ENCODE assay signal across 14 cellular contexts in genomic region chr5:139304391-139305324, GRCh38. TPM values are rescaled to one million over a fixed set of nuclear protein-coding genes. Genes with fewer than 3 reads are reported as not detected.
A peak's percentile ranks its signal among the peaks of the same experiment; 100 is the strongest.
DNase-seq lines count a peak whose midpoint lies in the region; ATAC-seq, FAIRE-seq and TF ChIP-seq lines count a peak whose summit lies in the region.
"Had no signal": no experiment of that assay in that cellular context is flagged by ENCODE, and none has a peak within 500 bp of the region (broad histone marks: within the 10 kb centered on the region; RNA-seq: fewer than 3 reads in every experiment).

No MANE protein-coding gene starts in this region.

- no TSS peak for BruUV-seq in HepG2 (replicated peaks; lab: Mats Ljungman, UMichigan)
- BruUV-seq in PC-9 (replicated peaks; lab: Mats Ljungman, UMichigan), result no TSS peak

- no peak overlapping the region for H3K9ac ChIP-seq in HepG2 (ENCODE audit: insufficient read depth, low read depth, low read length)
- H3K9ac ChIP-seq in mesendoderm (ENCODE audit: low read length), result no peak overlapping the region

- TF ChIP-seq POLR2A in HepG2 (IDR thresholded peaks at IDR 0.05; ENCODE audit: insufficient read depth in 1 of 2, low read depth in 2 of 2, low read length in 2 of 2), result no peak
- TF ChIP-seq POLR2A in right lobe of liver (IDR thresholded peaks at IDR 0.05), result no peak

- TF ChIP-seq RAD21 in HepG2 (CRISPR knock-in tag; IDR thresholded peaks at IDR 0.05), result no peak

- no peaks in the 10 kb centered on the region for H3K79me1 ChIP-seq in mesendoderm (ENCODE audit: low read length)

- H4K20me1 ChIP-seq in HepG2 (ENCODE audit: insufficient read depth, low read length) (peaks cover 100% of the 10 kb centered on the region), PC-9 (ENCODE audit: insufficient read depth) (peaks cover 100% of the 10 kb centered on the region)

- no peak for FAIRE-seq in HepG2 (lab: Jason Lieb, UNC)

- no peak for TF ChIP-seq CTCF in HepG2 (CRISPR knock-in tag; IDR thresholded peaks at IDR 0.05)
- TF ChIP-seq CTCF in right lobe of liver (IDR thresholded peaks at IDR 0.05), result no peak
- TF ChIP-seq CTCF in PC-9 (conservative IDR thresholded peaks at IDR 0.05), result no peak
- no peak for TF ChIP-seq CTCF in thoracic aorta (IDR thresholded peaks at IDR 0.05)

- H3K4me3 ChIP-seq in HepG2 (replicated peaks in 1 of 3; ENCODE audit: insufficient read depth in 1 of 3, low read depth in 2 of 3, low read length in 3 of 3) (peak overlapping the region in 2 of 3 experiments; percentile 27 to 31; a peak in 2 of 6 replicates), right lobe of liver (no peak overlapping the region), PC-9 (no peak overlapping the region), thoracic aorta (peak overlapping the region; percentile 32), mesendoderm (ENCODE audit: low read length) (no peak overlapping the region)
- H3K4me3 ChIP-seq: MG63, upper lobe of left lung had no signal

- H2BK15ac ChIP-seq in mesendoderm (replicated peaks; ENCODE audit: low read depth), result no peak overlapping the region

- 26% methylated on average over 3 of the region's 3 CpGs for WGBS in HepG2 (ENCODE audit: low lambda C conversion rate)
- 29% methylated on average over 3 of the region's 3 CpGs for WGBS in right lobe of liver (ENCODE audit: insufficient coverage, low coverage, low lambda C conversion rate, missing lambda C conversion rate)
- WGBS in mesendoderm (ENCODE audit: extremely low coverage, insufficient coverage, low lambda C conversion rate), result no CpG with 5 or more reads among the region's 3 CpGs

- H3K4ac ChIP-seq in mesendoderm (ENCODE audit: low read depth, low read length), result no peak overlapping the region

- POLR2A ChIA-PET in HepG2 (lab: Yijun Ruan, JAX) (interaction anchor here (1.2 to 2.3 kb wide), 2 partner anchors 11 to 37 kb away, joined by 4 to 8 read pairs; partner anchors contain the start of genes MATR3 and PAIP2), PC-9 (lab: Charles Lee; ENCODE audit: unreplicated experiment) (interaction anchor here (0.6 to 0.7 kb wide), 2 partner anchors 10 to 14 kb away, joined by 6 to 7 read pairs; no protein-coding TSS in a partner anchor)

- peaks cover 48% of the 10 kb centered on the region for H3F3A ChIP-seq in PC-9 (ENCODE audit: insufficient read depth, low read depth)

- H2BK120ac ChIP-seq in mesendoderm (ENCODE audit: low read depth, low read length), result no peak overlapping the region

- no peaks in the 10 kb centered on the region for H3K36me3 Mint-ChIP-seq in immature natural killer cell

- H4K5ac ChIP-seq in mesendoderm (ENCODE audit: low read length), result no peak overlapping the region

- ATAC-seq in HepG2 (no peak), right lobe of liver (no peak), thoracic aorta (ENCODE audit: insufficient number of reproducible peaks, low FRiP score, low read depth) (no peak), sciatic nerve (no peak)

- DNase-seq in HepG2 (ENCODE audit: low spot score), result no peak
- DNase-seq in right lobe of liver, result no peak
- no peak for DNase-seq in PC-9
- no peak for DNase-seq in immature natural killer cell
- no peak for DNase-seq in thoracic aorta (ENCODE audit: low spot score)
- no peak for DNase-seq in mesendoderm
- DNase-seq in hepatic stellate cell (ENCODE audit: low spot score), result no peak
- DNase-seq in sciatic nerve (ENCODE audit: low spot score), result no peak
- DNase-seq: DMS79 treated with DMSO at 0.1 percent for 48 hours, MG63, NCI-H774, posterior cingulate gyrus, upper lobe of left lung had no signal

- H3K18ac ChIP-seq in mesendoderm (ENCODE audit: low read length), result no peak overlapping the region

- peak overlapping the region in 4 of 5 donors; percentile 36 to 56 (median 50) for H3K4me3 Mint-ChIP-seq in immature natural killer cell

- no peak overlapping the region for H2AK5ac ChIP-seq in mesendoderm (ENCODE audit: low read length)

- H3K9me2 ChIP-seq in PC-9 (ENCODE audit: insufficient read depth), result no peaks in the 10 kb centered on the region

- H3K4me1 ChIP-seq in HepG2 (ENCODE audit: insufficient read depth, low read length) (peaks cover 93% of the 10 kb centered on the region), right lobe of liver (peaks cover 3 to 42% (median 16%) of the 10 kb centered on the region in 4 donors), PC-9 (replicated peaks; ENCODE audit: insufficient read depth) (peaks cover 30% of the 10 kb centered on the region), thoracic aorta (ENCODE audit: control insufficient read depth in 1 of 2, low read depth in 2 of 2) (peaks cover 88 to 98% of the 10 kb centered on the region in 2 donors), mesendoderm (ENCODE audit: control insufficient read depth, low read depth, low read length) (no peaks in the 10 kb centered on the region)

- H3K36me3 ChIP-seq in HepG2 (replicated peaks in 1 of 2; ENCODE audit: control insufficient read depth in 1 of 2, insufficient read depth in 2 of 2, low read length in 2 of 2) (peaks cover 1 to 16% of the 10 kb centered on the region in 2 experiments; a peak in 3 of 5 replicates), right lobe of liver (no peaks in the 10 kb centered on the region), PC-9 (ENCODE audit: low read depth) (0 out of 2 replicates have a peak, but pooled peaks cover 10% of the 10 kb centered on the region), thoracic aorta (no peaks in the 10 kb centered on the region), mesendoderm (ENCODE audit: control insufficient read depth, insufficient read depth, low read length) (no peaks in the 10 kb centered on the region)
- H3K36me3 ChIP-seq: upper lobe of left lung had no signal

- peak overlapping the region; percentile 40; the same call in 1 of the 2 replicates for H3K4me2 ChIP-seq in HepG2 (ENCODE audit: low read depth, low read length)
- no peak overlapping the region for H3K4me2 ChIP-seq in PC-9
- no peak overlapping the region for H3K4me2 ChIP-seq in mesendoderm (ENCODE audit: low read length)

- H3K23ac ChIP-seq in mesendoderm (ENCODE audit: low read length), result no peak overlapping the region

- H3K27me3 Mint-ChIP-seq in immature natural killer cell (ENCODE audit: low read depth in 3 of 3), result peaks cover 0 to 2% (median 0%) of the 10 kb centered on the region in 3 donors

- H2AFZ ChIP-seq in HepG2 (ENCODE audit: low read length), result no peak overlapping the region
- no peak overlapping the region for H2AFZ ChIP-seq in PC-9

- no peak overlapping the region for H3K56ac ChIP-seq in mesendoderm (ENCODE audit: low read length)

- H3K27ac ChIP-seq in HepG2 (ENCODE audit: extremely low read length, insufficient read depth, low read length) (peak overlapping the region; percentile 12), right lobe of liver (no peak overlapping the region), PC-9 (0 out of 2 replicates have a peak overlapping the region, but pooled peaks have one; percentile 23), thoracic aorta (no peak overlapping the region), mesendoderm (ENCODE audit: low read depth, low read length) (no peak overlapping the region)
- H3K27ac ChIP-seq: upper lobe of left lung, VCaP had no signal

- H4K8ac ChIP-seq in mesendoderm (ENCODE audit: low read depth, low read length), result no peak overlapping the region

- H2BK5ac ChIP-seq in mesendoderm (ENCODE audit: low read length), result no peak overlapping the region

- H3K4me1 Mint-ChIP-seq in immature natural killer cell, result peaks cover 90 to 98% of the 10 kb centered on the region in 2 donors

- H3K9me3 ChIP-seq in HepG2 (ENCODE audit: low read length) (no peaks in the 10 kb centered on the region), right lobe of liver (no peaks in the 10 kb centered on the region), PC-9 (ENCODE audit: insufficient read depth, low read depth) (no peaks in the 10 kb centered on the region), thoracic aorta (no peaks in the 10 kb centered on the region)
- H3K9me3 ChIP-seq: MG63, upper lobe of left lung had no signal

- CTCF ChIA-PET in HepG2 (lab: Yijun Ruan, JAX; ENCODE audit: low intra/inter-chr PET ratio, low total read pairs), result no interaction called here
- CTCF ChIA-PET in PC-9 (lab: Charles Lee), result no interaction called here

- H3K27me3 ChIP-seq in HepG2 (ENCODE audit: control insufficient read depth in 1 of 2, insufficient read depth in 2 of 2, low read length in 2 of 2) (no peaks in the 10 kb centered on the region), right lobe of liver (no peaks in the 10 kb centered on the region), PC-9 (ENCODE audit: insufficient read depth, low read depth) (no peaks in the 10 kb centered on the region), thoracic aorta (replicated peaks; ENCODE audit: insufficient read depth) (no peaks in the 10 kb centered on the region), mesendoderm (ENCODE audit: insufficient read depth, low read length, poor library complexity) (no peaks in the 10 kb centered on the region)
- H3K27me3 ChIP-seq: MG63, upper lobe of left lung had no signal

- peak overlapping the region in 3 of 6 donors; percentile 10 to 67 (median 56) for H3K27ac Mint-ChIP-seq in immature natural killer cell

- H3K79me2 ChIP-seq in HepG2 (ENCODE audit: insufficient read depth, low read length), result peaks cover 99% of the 10 kb centered on the region
- peaks cover 100% of the 10 kb centered on the region for H3K79me2 ChIP-seq in PC-9 (ENCODE audit: low read depth)
- peaks cover 89% of the 10 kb centered on the region for H3K79me2 ChIP-seq in mesendoderm (ENCODE audit: control insufficient read depth, insufficient read depth, low read length)

- H3K9me3 Mint-ChIP-seq in immature natural killer cell, result no peaks in the 10 kb centered on the region

- TF ChIP-seq EP300 in HepG2 (IDR thresholded peaks at IDR 0.05; ENCODE audit: low read depth in 2 of 2, low read length in 2 of 2) (no peak), HepG2 (CRISPR knock-in tag; IDR thresholded peaks at IDR 0.05; ENCODE audit: borderline replicate concordance) (no peak)

- in situ Hi-C loops in HepG2 (cut with HindIII; ENCODE audit: extremely low pct_ligation_motif_present, low pct_unique_long_range_greater_than_20kb), result no loop called here

- intact Hi-C loops in HepG2 (cut with micrococcal nuclease; ENCODE audit: unreplicated experiment) (no loop called here), right lobe of liver (cut with DNase I) (no loop called here), PC-9 (cut with micrococcal nuclease; ENCODE audit: unreplicated experiment) (no loop called here), sciatic nerve (cut with DNase I) (no loop called here)

RNA-seq across cellular contexts. Expression of gene MATR3, which starts 11.1 kb away (rescaled TPM):
- total RNA-seq in HepG2 (2016; rRNA removed; fragmentation: Illumina TruSeq; extraction: Trizol) (341 and 484 TPM in 2 replicates), right lobe of liver (10 to 100 TPM; 43.5 to 73.8 (median 65.3) TPM), PC-9 (2021) (129 and 145 TPM in 2 replicates), thoracic aorta (100 to 1,000 TPM; 194 to 264 TPM), sciatic nerve (208 TPM)
- 17.2 and 21.9 TPM in 2 replicates for total RNA-seq in HepG2 (2016; cell fraction: cytosol; rRNA removed; fragmentation: Illumina TruSeq; extraction: Trizol; ENCODE audit: low read depth)
- total RNA-seq in HepG2 (2016; cell fraction: insoluble cytoplasmic fraction; rRNA removed; fragmentation: Illumina TruSeq; extraction: Trizol), result 343 and 482 TPM in 2 replicates
- 53.9 and 61.4 TPM in 2 replicates for total RNA-seq in HepG2 (2016; cell fraction: membrane; rRNA removed; fragmentation: Illumina TruSeq; extraction: Trizol)
- total RNA-seq in HepG2 (2016; cell fraction: nucleus; rRNA removed; fragmentation: Illumina TruSeq; extraction: Trizol), result 279 and 286 TPM in 2 replicates
- polyA plus RNA-seq in HepG2 (2011; rRNA removed) (84.6 and 94.2 TPM in 2 replicates), immature natural killer cell (100 to 1,000 TPM; 322 to 380 (median 361) TPM)
- polyA plus RNA-seq in HepG2 (2011; cell fraction: cytosol; rRNA removed), result 43.6 and 60.1 TPM in 2 replicates
- 57.4 and 62.8 TPM in 2 replicates for polyA plus RNA-seq in HepG2 (2011; cell fraction: nucleus; rRNA removed)
- 171 and 221 TPM in 2 replicates for polyA plus RNA-seq in HepG2 (2012)
- polyA plus RNA-seq in HepG2 (2016; cell fraction: cytosol; fragmentation: Illumina TruSeq; extraction: Trizol; ENCODE audit: low read depth), result 12.4 and 12.5 TPM in 2 replicates
- 426 and 447 TPM in 2 replicates for polyA plus RNA-seq in HepG2 (2016; cell fraction: insoluble cytoplasmic fraction; fragmentation: Illumina TruSeq; extraction: Trizol; ENCODE audit: low read depth)
- 40.1 and 45.7 TPM in 2 replicates for polyA plus RNA-seq in HepG2 (2016; cell fraction: membrane; fragmentation: Illumina TruSeq; extraction: Trizol; ENCODE audit: low read depth)
- polyA plus RNA-seq in HepG2 (2016; cell fraction: nucleus; fragmentation: Illumina TruSeq; extraction: Trizol; ENCODE audit: insufficient read depth, low read depth), result 274 and 295 TPM in 2 replicates
- 165 and 278 TPM in 2 replicates for polyA minus RNA-seq in HepG2 (2011; rRNA and poly(A)+ RNA removed; ENCODE audit: low replicate concordance)
- 117 and 119 TPM in 2 replicates for polyA minus RNA-seq in HepG2 (2011; cell fraction: cytosol; rRNA and poly(A)+ RNA removed)
- polyA minus RNA-seq in HepG2 (2011; cell fraction: nucleus; rRNA and poly(A)+ RNA removed), result 253 and 268 TPM in 2 replicates
- 275 TPM for polyA plus RNA-seq in mesendoderm (2013, experiment 1 of 2)
- polyA plus RNA-seq in mesendoderm (2013, experiment 2 of 2), result 261 TPM

RNA-seq across cellular contexts. Expression of gene PAIP2, which starts 37.0 kb away (rescaled TPM):
- 61.5 and 104 TPM in 2 replicates for total RNA-seq in HepG2 (2016; rRNA removed; fragmentation: Illumina TruSeq; extraction: Trizol)
- 34.4 and 39.3 TPM in 2 replicates for total RNA-seq in HepG2 (2016; cell fraction: cytosol; rRNA removed; fragmentation: Illumina TruSeq; extraction: Trizol; ENCODE audit: low read depth)
- 58.9 and 104 TPM in 2 replicates for total RNA-seq in HepG2 (2016; cell fraction: insoluble cytoplasmic fraction; rRNA removed; fragmentation: Illumina TruSeq; extraction: Trizol)
- 63.0 and 66.5 TPM in 2 replicates for total RNA-seq in HepG2 (2016; cell fraction: membrane; rRNA removed; fragmentation: Illumina TruSeq; extraction: Trizol)
- total RNA-seq in HepG2 (2016; cell fraction: nucleus; rRNA removed; fragmentation: Illumina TruSeq; extraction: Trizol), result 30.8 and 33.3 TPM in 2 replicates
- 56.5 and 76.3 TPM in 2 replicates for polyA plus RNA-seq in HepG2 (2011; rRNA removed)
- 46.1 and 53.8 TPM in 2 replicates for polyA plus RNA-seq in HepG2 (2011; cell fraction: cytosol; rRNA removed)
- 16.8 and 19.7 TPM in 2 replicates for polyA plus RNA-seq in HepG2 (2011; cell fraction: nucleus; rRNA removed)
- polyA plus RNA-seq in HepG2 (2012), result 110 and 124 TPM in 2 replicates
- polyA plus RNA-seq in HepG2 (2016; cell fraction: cytosol; fragmentation: Illumina TruSeq; extraction: Trizol; ENCODE audit: low read depth), result 31.7 and 47.4 TPM in 2 replicates
- polyA plus RNA-seq in HepG2 (2016; cell fraction: insoluble cytoplasmic fraction; fragmentation: Illumina TruSeq; extraction: Trizol; ENCODE audit: low read depth), result 161 and 162 TPM in 2 replicates
- polyA plus RNA-seq in HepG2 (2016; cell fraction: membrane; fragmentation: Illumina TruSeq; extraction: Trizol; ENCODE audit: low read depth), result 54.0 and 67.8 TPM in 2 replicates
- 58.6 and 64.1 TPM in 2 replicates for polyA plus RNA-seq in HepG2 (2016; cell fraction: nucleus; fragmentation: Illumina TruSeq; extraction: Trizol; ENCODE audit: insufficient read depth, low read depth)
- 22.9 and 27.8 TPM in 2 replicates for polyA minus RNA-seq in HepG2 (2011; rRNA and poly(A)+ RNA removed; ENCODE audit: low replicate concordance)
- polyA minus RNA-seq in HepG2 (2011; cell fraction: cytosol; rRNA and poly(A)+ RNA removed), result 62.0 TPM in 2 replicates
- polyA minus RNA-seq in HepG2 (2011; cell fraction: nucleus; rRNA and poly(A)+ RNA removed), result 41.5 and 41.8 TPM in 2 replicates
- 10 to 100 TPM; 34.5 to 55.8 (median 41.4) TPM for total RNA-seq in right lobe of liver
- total RNA-seq in PC-9 (2021), result 79.4 and 90.5 TPM in 2 replicates
- 100 to 1,000 TPM; 340 to 565 (median 409) TPM for polyA plus RNA-seq in immature natural killer cell
- 10 to 100 TPM; 53.9 to 65.6 TPM for total RNA-seq in thoracic aorta
- polyA plus RNA-seq in mesendoderm (2013, experiment 1 of 2), result 189 TPM
- polyA plus RNA-seq in mesendoderm (2013, experiment 2 of 2), result 179 TPM
- 92.2 TPM for total RNA-seq in sciatic nerve

Comparison
In these comparisons a context has a peak if more than half of its experiments do, and no peak if none do; other contexts are left out.
1. H3K27ac ChIP-seq: peak in HepG2 (single experiment) and PC-9 (single experiment); none in right lobe of liver (0 of 3), thoracic aorta (0 of 2) and mesendoderm (single experiment).
2. H3K4me3 ChIP-seq: peak in HepG2 (2 of 3) and thoracic aorta (single experiment); none in right lobe of liver (0 of 3), PC-9 (single experiment) and mesendoderm (single experiment).